In the genomic region with DNA sequence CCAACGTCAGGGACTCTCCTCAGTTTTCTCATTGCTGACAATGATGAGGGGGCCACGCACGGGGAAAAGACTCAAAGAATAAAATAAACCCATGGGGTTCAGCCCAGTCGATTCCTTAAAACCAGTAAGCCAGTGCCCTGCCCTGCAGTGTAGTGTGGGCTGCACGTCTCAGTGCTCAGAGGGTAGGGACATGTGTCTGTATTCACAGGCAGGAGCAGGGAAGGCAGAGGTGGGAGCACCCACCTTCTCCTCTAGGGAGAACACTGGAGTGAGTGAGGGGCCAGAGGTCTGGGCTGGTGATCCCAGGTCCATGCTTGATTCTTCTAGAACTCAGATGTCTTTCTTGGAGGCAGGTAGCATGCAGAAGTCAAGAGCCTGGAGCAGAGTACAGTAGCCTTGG, we compare ENCODE assay signal across 27 cellular contexts.
"Had no signal": no experiment of that assay in that cellular context is flagged by ENCODE, and none has a peak within 500 bp of the region (broad histone marks: within the 10 kb centered on the region; RNA-seq: fewer than 3 reads in every experiment).

No MANE protein-coding gene starts in this region.

- DNase-seq: activated CD4-positive, alpha-beta memory T cell treated with anti-CD3 and anti-CD28 coated beads, Interleukin-2, amount 10 ng/mL, durations not matched to agents 7 days and 5 days; activated CD4-positive, alpha-beta T cell treated with anti-CD3 and anti-CD28 coated beads for 48 hours; activated gamma-delta T cell; activated naive CD4-positive, alpha-beta T cell treated with anti-CD3 and anti-CD28 coated beads, Interleukin-2, amount 10 ng/mL, durations not matched to agents 7 days and 5 days; activated naive CD8-positive, alpha-beta T cell treated with anti-CD3 and anti-CD28 coated beads, Interleukin-2, amount 10 ng/mL, durations not matched to agents 7 days and 5 days; amniotic stem cell; brain microvascular endothelial cell; foreskin keratinocyte; left ventricle myocardium superior; mammary epithelial cell; naive B cell; right lobe of liver; stimulated activated CD4-positive, alpha-beta T cell treated with anti-CD3 and anti-CD28 coated beads, Interleukin-12 subunit alpha, Interleukin-12 subunit beta, amount 100 ng/mL, for 4 hours; stimulated activated CD4-positive, alpha-beta T cell treated with anti-CD3 and anti-CD28 coated beads, Interleukin-4, amount 100 ng/mL, for 1 hour; stimulated activated naive CD8-positive, alpha-beta T cell treated with anti-CD3 and anti-CD28 coated beads, Interleukin-15, Interleukin-2, amounts not matched to agents 100 U/mL and 50 U/mL, for 24 hours; T1000; testis; transverse colon; WERI-Rb-1 had no signal

- H3K4me1 Mint-ChIP-seq: activated CD4-positive, alpha-beta memory T cell treated with anti-CD3 and anti-CD28 coated beads, Interleukin-2, amount 10 ng/mL, durations not matched to agents 7 days and 5 days; activated naive CD4-positive, alpha-beta T cell treated with anti-CD3 and anti-CD28 coated beads, Interleukin-2, amount 10 ng/mL, durations not matched to agents 7 days and 5 days; activated naive CD8-positive, alpha-beta T cell treated with anti-CD3 and anti-CD28 coated beads, Interleukin-2, amount 10 ng/mL, durations not matched to agents 7 days and 5 days; naive B cell; neural progenitor cell had no signal

- H3K27me3 Mint-ChIP-seq: activated CD4-positive, alpha-beta memory T cell treated with anti-CD3 and anti-CD28 coated beads, Interleukin-2, amount 10 ng/mL, durations not matched to agents 7 days and 5 days had no signal

- H3K4me3 ChIP-seq: heart left ventricle, neural progenitor cell, right lobe of liver, testis, transverse colon, uterus had no signal

- H3K27me3 ChIP-seq: brain microvascular endothelial cell, foreskin keratinocyte, neural progenitor cell, right lobe of liver, testis, uterus had no signal

- H3K4me2 ChIP-seq: neural progenitor cell had no signal

- H3K9ac ChIP-seq: neural progenitor cell had no signal

- H3K27ac Mint-ChIP-seq: activated CD4-positive, alpha-beta memory T cell treated with anti-CD3 and anti-CD28 coated beads, Interleukin-2, amount 10 ng/mL, durations not matched to agents 7 days and 5 days; activated naive CD4-positive, alpha-beta T cell treated with anti-CD3 and anti-CD28 coated beads, Interleukin-2, amount 10 ng/mL, durations not matched to agents 7 days and 5 days; activated naive CD8-positive, alpha-beta T cell treated with anti-CD3 and anti-CD28 coated beads, Interleukin-2, amount 10 ng/mL, durations not matched to agents 7 days and 5 days; endodermal cell; mesothelial cell of epicardium; naive B cell; neural progenitor cell; T-helper 1 cell treated with Interleukin-12 subunit alpha and Interleukin-12 subunit beta and Interleukin-4 antibody, amounts not matched to agents 30 μg/mL and 1 μg/mL, for 36 hours had no signal

- H2AFZ ChIP-seq: neural progenitor cell had no signal

- H3K27ac ChIP-seq: brain microvascular endothelial cell, heart left ventricle, neural progenitor cell, right lobe of liver, testis, transverse colon, uterus, WERI-Rb-1 had no signal

- H3K36me3 ChIP-seq: brain microvascular endothelial cell, heart left ventricle, neural progenitor cell, right lobe of liver, transverse colon, uterus, WERI-Rb-1 had no signal

- H3K36me3 Mint-ChIP-seq: activated naive CD4-positive, alpha-beta T cell treated with anti-CD3 and anti-CD28 coated beads, Interleukin-2, amount 10 ng/mL, durations not matched to agents 7 days and 5 days; activated naive CD8-positive, alpha-beta T cell treated with anti-CD3 and anti-CD28 coated beads, Interleukin-2, amount 10 ng/mL, durations not matched to agents 7 days and 5 days; mesothelial cell of epicardium; naive B cell; neural progenitor cell had no signal

- H3K9me3 ChIP-seq: heart left ventricle, right lobe of liver, testis, transverse colon, uterus had no signal

- ATAC-seq: activated CD4-positive, CD25-positive, alpha-beta regulatory T cell treated with anti-CD3 and anti-CD28 coated beads, Interleukin-2, amount 50 U/mL, for 24 hours; esophagus mucosa; heart left ventricle; left ventricle myocardium superior; right lobe of liver; stimulated activated naive CD8-positive, alpha-beta T cell treated with anti-CD3 and anti-CD28 coated beads, Interleukin-15, Interleukin-2, amounts not matched to agents 100 U/mL and 50 U/mL, for 24 hours had no signal

- H3K4me1 ChIP-seq: heart left ventricle, neural progenitor cell, right lobe of liver, testis, transverse colon, uterus had no signal

- H3K4me3 Mint-ChIP-seq: activated CD4-positive, alpha-beta memory T cell treated with anti-CD3 and anti-CD28 coated beads, Interleukin-2, amount 10 ng/mL, durations not matched to agents 7 days and 5 days; activated naive CD4-positive, alpha-beta T cell treated with anti-CD3 and anti-CD28 coated beads, Interleukin-2, amount 10 ng/mL, durations not matched to agents 7 days and 5 days; activated naive CD8-positive, alpha-beta T cell treated with anti-CD3 and anti-CD28 coated beads, Interleukin-2, amount 10 ng/mL, durations not matched to agents 7 days and 5 days; endodermal cell; mesothelial cell of epicardium; naive B cell; neural progenitor cell; T-helper 1 cell treated with Interleukin-12 subunit alpha and Interleukin-12 subunit beta and Interleukin-4 antibody, amounts not matched to agents 30 μg/mL and 1 μg/mL, for 36 hours had no signal
